ENCODE assay signal across 8 cellular contexts in genomic region chr10:100008708-100009282, GRCh38. TPM values are rescaled to one million over a fixed set of nuclear protein-coding genes. Genes with fewer than 3 reads are reported as not detected.
DNase-seq lines count a peak whose midpoint lies in the region; ATAC-seq, FAIRE-seq and TF ChIP-seq lines count a peak whose summit lies in the region.

No MANE protein-coding gene starts in this region.

- peak overlapping the region; percentile 50 to 97 (median 82) for H3K4me3 ChIP-seq in heart right ventricle
- peak overlapping the region; percentile 97 for H3K4me3 ChIP-seq in GM12878
- peak overlapping the region; percentile 82 to 95 for H3K4me3 ChIP-seq in vagina

- WGBS in heart right ventricle, 2 donors, result 20 to 29% methylated on average over 9 of the region's 9 CpGs
- WGBS in GM12878 (ENCODE audit: insufficient coverage, insufficient replicate concordance, low lambda C conversion rate, missing lambda C conversion rate), result 21% methylated on average over 9 of the region's 9 CpGs

- RAD21 ChIA-PET in GM12878 (lab: Charles Lee; ENCODE audit: unreplicated experiment), result interaction anchor here (0.6 to 11.0 kb wide), 11 partner anchors 10 to 149 kb away, joined by 3 to 255 read pairs (median 5); no protein-coding TSS in a partner anchor

- CTCF ChIA-PET in GM12878 (lab: Yijun Ruan, JAX), result interaction anchor here (0.5 to 16.1 kb wide), 16 partner anchors 10 to 365 kb away, joined by 3 to 318 read pairs (median 4); no protein-coding TSS in a partner anchor

- POLR2A ChIA-PET in GM12878 (lab: Charles Lee), result interaction anchor here (0.6 to 10.9 kb wide), 8 partner anchors 13 to 156 kb away, joined by 3 to 124 read pairs (median 4); no protein-coding TSS in a partner anchor

- H3K36me3 Mint-ChIP-seq in memory B cell, result peaks cover 3% of the 10 kb centered on the region

- in situ Hi-C loops in GM12878 (cut with MboI), result no loop called here

- no peak for TF ChIP-seq RAD21 in GM12878 (IDR thresholded peaks at IDR 0.05; ENCODE audit: insufficient read depth, low read depth, low read length)

- H3K4me1 ChIP-seq in heart right ventricle (peaks cover 3 to 59% (median 42%) of the 10 kb centered on the region in 9 donors), GM12878 (ENCODE audit: control insufficient read depth, insufficient read depth, low read length) (peaks cover 16% of the 10 kb centered on the region), vagina (peaks cover 46% of the 10 kb centered on the region)

- H3K27ac ChIP-seq in heart right ventricle, result peak overlapping the region in 9 of 10 donors; percentile 76 to 95 (median 86)
- H3K27ac ChIP-seq in GM12878 (ENCODE audit: control insufficient read depth, insufficient read depth), result peak overlapping the region; percentile 67
- H3K27ac ChIP-seq in vagina, result peak overlapping the region; percentile 92

- no peak for TF ChIP-seq EP300 in GM12878 (IDR thresholded peaks at IDR 0.05; ENCODE audit: borderline replicate concordance in 1 of 2, control insufficient read depth in 1 of 2, low read depth in 2 of 2, low read length in 2 of 2)

- SMC1A ChIA-PET in GM12878 (lab: Charles Lee; ENCODE audit: uncharacterized antibody, unreplicated experiment), result interaction anchor here (1.1 to 26.2 kb wide), 13 partner anchors 9 to 578 kb away, joined by 3 to 531 read pairs (median 8); partner anchors contain the start of gene GOT1

- no peaks in the 10 kb centered on the region for H3K9me3 ChIP-seq in heart right ventricle
- no peaks in the 10 kb centered on the region for H3K9me3 ChIP-seq in GM12878 (replicated peaks; ENCODE audit: control insufficient read depth, insufficient read depth, low read length)
- no peaks in the 10 kb centered on the region for H3K9me3 ChIP-seq in vagina

- H3K36me3 ChIP-seq in heart right ventricle (no peaks in the 10 kb centered on the region), GM12878 (ENCODE audit: control insufficient read depth in 2 of 2, insufficient read depth in 2 of 2, low read length in 1 of 2) (no peaks in the 10 kb centered on the region), vagina (no peaks in the 10 kb centered on the region)

- H3K4me2 ChIP-seq in GM12878 (ENCODE audit: control insufficient read depth, insufficient read depth), result peak overlapping the region; percentile 92

- no peaks in the 10 kb centered on the region for H4K20me1 ChIP-seq in GM12878 (ENCODE audit: control insufficient read depth, insufficient read depth)

- H3K27ac Mint-ChIP-seq in memory B cell, result peak overlapping the region; percentile 81

- TF ChIP-seq POLR2A in GM12878 (IDR thresholded peaks at IDR 0.05; ENCODE audit: low read depth, low read length) (no peak), vagina (IDR thresholded peaks at IDR 0.05) (no peak)

- H3K79me2 ChIP-seq in GM12878 (ENCODE audit: control insufficient read depth, insufficient read depth, low read length), result peaks cover 60% of the 10 kb centered on the region

- intact Hi-C loops in heart right ventricle (cut with DNase I) (loop anchor here in 6 of 10 donors (5.0 to 10.0 kb wide), 5 partner anchors 36 to 96 kb away; no protein-coding TSS in a partner anchor), Right ventricle myocardium inferior (cut with DNase I) (loop anchor here (2.0 to 5.0 kb wide), 3 partner anchors 36 to 154 kb away; no protein-coding TSS in a partner anchor), GM12878 (cut with micrococcal nuclease; ENCODE audit: unreplicated experiment) (loop anchor here (1.0 kb wide), 1 partner anchor 34 kb away; no protein-coding TSS in a partner anchor), vagina (cut with DNase I) (no loop called here)

- no peaks in the 10 kb centered on the region for H3K27me3 Mint-ChIP-seq in memory B cell

- ATAC-seq in heart right ventricle, result no peak
- ATAC-seq in Right ventricle myocardium inferior, result no peak
- ATAC-seq in GM12878, result peak; percentile 15
- ATAC-seq in memory B cell (ENCODE audit: low read depth), result no peak
- no peak for ATAC-seq in GM19463 (IDR thresholded peaks at IDR 0.05; ENCODE audit: unreplicated experiment)

- H3K27me3 ChIP-seq in heart right ventricle, result no peaks in the 10 kb centered on the region
- no peaks in the 10 kb centered on the region for H3K27me3 ChIP-seq in GM12878 (replicated peaks in 1 of 2; ENCODE audit: control insufficient read depth in 2 of 2, insufficient read depth in 2 of 2, low read length in 1 of 2)
- no peaks in the 10 kb centered on the region for H3K27me3 ChIP-seq in vagina

- H3K9ac ChIP-seq in GM12878 (ENCODE audit: control insufficient read depth, insufficient read depth, low read length), result peak overlapping the region; percentile 93

- H2AFZ ChIP-seq in GM12878 (ENCODE audit: control insufficient read depth, low read depth, low read length), result peak overlapping the region; percentile 61; the same call in 1 of the 2 replicates

- peak overlapping the region; percentile 87 for H3K4me3 Mint-ChIP-seq in memory B cell

- BruUV-seq in GM12878 (replicated peaks; lab: Mats Ljungman, UMichigan), result no TSS peak

- peaks cover 38% of the 10 kb centered on the region for H3K4me1 Mint-ChIP-seq in memory B cell

- DNase-seq in heart right ventricle (no peak), Right ventricle myocardium inferior (ENCODE audit: missing footprints) (no peak), GM12878 (ENCODE audit: low read depth, low spot score) (no peak), memory B cell (ENCODE audit: low spot score in 2 of 2) (no peak), vagina (ENCODE audit: extremely low spot score in 2 of 2) (no peak), RPMI8226 (no peak), DMS153 treated with DMSO at 0.1 percent for 48 hours (lab: John Stamatoyannopoulos, UW; ENCODE audit: unreplicated experiment) (no peak)

- H3K9me3 Mint-ChIP-seq in memory B cell, result no peaks in the 10 kb centered on the region

- no peak for TF ChIP-seq CTCF in heart right ventricle (IDR thresholded peaks at IDR 0.05)
- TF ChIP-seq CTCF in GM12878 (IDR thresholded peaks at IDR 0.05 in 2 of 3, conservative IDR thresholded peaks at IDR 0.05 in 1 of 3; ENCODE audit: control insufficient read depth in 2 of 3, extremely low read depth in 1 of 3, insufficient read depth in 1 of 3, low read depth in 3 of 3, low read length in 3 of 3), result no peak
- TF ChIP-seq CTCF in vagina (IDR thresholded peaks at IDR 0.05), result no peak

- FAIRE-seq in GM12878 (lab: Jason Lieb, UNC), result no peak

TF ChIP-seq in GM12878, 131 proteins besides CTCF, POLR2A, EP300 and RAD21 (continues in another document):
- TF ChIP-seq MYC (IDR thresholded peaks at IDR 0.05; ENCODE audit: insufficient read depth, insufficient read length, insufficient replicate concordance, low read length, severe bottlenecking) (no peak), PML (IDR thresholded peaks at IDR 0.05; ENCODE audit: low read length) (no peak), TAF1 (IDR thresholded peaks at IDR 0.05; ENCODE audit: borderline replicate concordance, low read depth, low read length) (no peak), POLR2AphosphoS5 (IDR thresholded peaks at IDR 0.05; ENCODE audit: low read length) (no peak), NBN (IDR thresholded peaks at IDR 0.05) (no peak), RAD51 (IDR thresholded peaks at IDR 0.05) (no peak), ZNF384 (IDR thresholded peaks at IDR 0.05; ENCODE audit: borderline replicate concordance, low read depth, low read length) (no peak), LARP7 (IDR thresholded peaks at IDR 0.05) (no peak), PAX8 (IDR thresholded peaks at IDR 0.05) (no peak), JUND (IDR thresholded peaks at IDR 0.05; ENCODE audit: low read depth, low read length) (no peak), TARDBP (IDR thresholded peaks at IDR 0.05; ENCODE audit: borderline replicate concordance) (no peak), BACH1 (IDR thresholded peaks at IDR 0.05; ENCODE audit: borderline replicate concordance) (no peak), RELB (IDR thresholded peaks at IDR 0.05; ENCODE audit: low read depth) (no peak), MTA2 (IDR thresholded peaks at IDR 0.05; ENCODE audit: low read depth) (no peak), SREBF1 (IDR thresholded peaks at IDR 0.05; ENCODE audit: low read length) (no peak), HDGF (IDR thresholded peaks at IDR 0.05) (no peak)

RNA-seq across cellular contexts. Expression of gene DNMBP, which starts 1.0 kb away (rescaled TPM):
- total RNA-seq in heart right ventricle (1 to 10 TPM; 5.4 to 8.1 (median 7.1) TPM), Right ventricle myocardium inferior (6.6 TPM), GM12878 (2014; rRNA removed) (22.2 and 23.2 TPM in 2 replicates), GM12878 (2014; rRNA removed; fragmentation: Illumina TruSeq; extraction: Trizol) (25.9 and 26.8 TPM in 2 replicates), GM12878 (2021) (39.4 and 40.5 TPM in 2 replicates), vagina (31.9 TPM)
- polyA plus RNA-seq in heart right ventricle (1 to 10 TPM; 5.1 to 8.0 TPM), GM12878 (2011; rRNA removed) (10.5 and 13.0 TPM in 2 replicates), GM12878 (2014; fragmentation: Illumina TruSeq; extraction: Trizol) (45.0 and 45.2 TPM in 2 replicates), GM12878 (2014; fragmentation: Nextera tagmentation; extraction: Ambion mirVana) (1 to 10 TPM; 7.1 to 9.8 TPM), GM12878 (2014; rRNA removed) (23.3 and 24.7 TPM in 2 replicates), GM12878 (2016; fragmentation: Nextera tagmentation; extraction: Ambion mirVana) (10 to 100 TPM; 20.5 to 20.8 TPM)
- 97.9 and 99.8 TPM in 2 replicates for total RNA-seq in GM12878 (2013; cell fraction: nucleolus; rRNA removed)
- polyA plus RNA-seq in GM12878 (2011; ENCODE audit: low read depth), result 21.3 TPM
- polyA plus RNA-seq in GM12878 (2011; cell fraction: cytosol; rRNA removed), result 12.4 and 17.4 TPM in 2 replicates
- polyA plus RNA-seq in GM12878 (2011; cell fraction: nucleus; rRNA removed), result 19.4 and 26.2 TPM in 2 replicates
- polyA plus RNA-seq in GM12878 (2012), result 26.1 and 36.2 TPM in 2 replicates
- 15.4 and 17.2 TPM in 2 replicates for polyA minus RNA-seq in GM12878 (2011; rRNA and poly(A)+ RNA removed)
- 7.2 and 10.7 TPM in 2 replicates for polyA minus RNA-seq in GM12878 (2011; cell fraction: cytosol; rRNA and poly(A)+ RNA removed)
- polyA minus RNA-seq in GM12878 (2011; cell fraction: nucleus; rRNA and poly(A)+ RNA removed), result 12.7 and 22.6 TPM in 2 replicates
